In genomic region chr10:1297566-1298301, GRCh38 we compare ENCODE assay signal across 13 cellular contexts.
A peak's percentile ranks its signal among the peaks of the same experiment; 100 is the strongest.
DNase-seq lines count a peak whose midpoint lies in the region; ATAC-seq and TF ChIP-seq lines count a peak whose summit lies in the region.
"Had no signal": no experiment of that assay in that cellular context is flagged by ENCODE, and none has a peak within 500 bp of the region (broad histone marks: within the 10 kb centered on the region; RNA-seq: fewer than 3 reads in every experiment).

No MANE protein-coding gene starts in this region.

- no peak for ATAC-seq in gastrocnemius medialis

- TF ChIP-seq EP300 in tibial nerve (IDR thresholded peaks at IDR 0.05), result no peak

- TF ChIP-seq CTCF in gastrocnemius medialis (IDR thresholded peaks at IDR 0.05 in 4 of 5, conservative IDR thresholded peaks at IDR 0.05 in 1 of 5) (no peak), tibial nerve (IDR thresholded peaks at IDR 0.05) (no peak)

- intact Hi-C loops in gastrocnemius medialis (cut with DNase I; ENCODE audit: low total_unique reads), result no loop called here

- H3K36me3 ChIP-seq in gastrocnemius medialis, result no peaks in the 10 kb centered on the region
- H3K36me3 ChIP-seq in tibial nerve, result no peaks in the 10 kb centered on the region
- H3K36me3 ChIP-seq: SJCRH30 had no signal

- H3K4me3 ChIP-seq in gastrocnemius medialis (no peak overlapping the region), tibial nerve (no peak overlapping the region)
- H3K4me3 ChIP-seq: SJCRH30 had no signal

- in situ Hi-C loops in gastrocnemius medialis (cut with MboI; ENCODE audit: low sequenced_read_pairs in 4 of 4), result no loop called here

- H3K27ac ChIP-seq in gastrocnemius medialis (no peak overlapping the region), tibial nerve (peak overlapping the region in 1 of 4 donors; percentile 27)
- H3K27ac ChIP-seq: SJCRH30 had no signal

- TF ChIP-seq POLR2A in gastrocnemius medialis (IDR thresholded peaks at IDR 0.05) (no peak), tibial nerve (IDR thresholded peaks at IDR 0.05) (no peak)

- peak; percentile 34 for DNase-seq in NCI-H1694 treated with DMSO at 0.1 percent for 48 hours (lab: John Stamatoyannopoulos, UW)
- DNase-seq in NCI-H1694 (lab: John Stamatoyannopoulos, UW), result no peak
- DNase-seq in NAMALWA (ENCODE audit: low spot score), result peak; percentile 26
- DNase-seq in iPS DF 19.7 (ENCODE audit: low read depth, low spot score), result peak; percentile 25
- peak; percentile 22 for DNase-seq in stimulated activated CD8-positive, alpha-beta memory T cell treated with anti-CD3 and anti-CD28 coated beads, Interleukin-4, amount 100 ng/mL, for 48 hours
- no peak for DNase-seq in gastrocnemius medialis
- DNase-seq in tibial nerve (ENCODE audit: low spot score in 2 of 2), result no peak
- DNase-seq in NCI-H524 treated with DMSO at 0.1 percent for 48 hours (lab: John Stamatoyannopoulos, UW), result no peak
- DNase-seq: activated naive CD4-positive, alpha-beta T cell treated with anti-CD3 and anti-CD28 coated beads, Interleukin-2, amount 10 ng/mL, durations not matched to agents 7 days and 5 days; COR-L47; NCI-H2029 treated with DMSO at 0.1 percent for 48 hours; retina; SJCRH30 had no signal

- H3K4me1 ChIP-seq in gastrocnemius medialis (no peaks in the 10 kb centered on the region), tibial nerve (peaks cover 0 to 17% (median 0%) of the 10 kb centered on the region in 4 donors)
- H3K4me1 ChIP-seq: SJCRH30 had no signal

- 40 to 45% methylated on average over 14 of the region's 14 CpGs for WGBS in tibial nerve, 2 donors

- H3K27me3 ChIP-seq in gastrocnemius medialis (no peaks in the 10 kb centered on the region), tibial nerve (no peaks in the 10 kb centered on the region)
- H3K27me3 ChIP-seq: SJCRH30 had no signal

- H3K9me3 ChIP-seq in gastrocnemius medialis (no peaks in the 10 kb centered on the region), tibial nerve (no peaks in the 10 kb centered on the region)
- H3K9me3 ChIP-seq: SJCRH30 had no signal

Comparison
In these comparisons a context has a peak if more than half of its experiments do, and no peak if none do; other contexts are left out.
1. DNase-seq: peak in NCI-H1694 treated with DMSO at 0.1 percent for 48 hours (single experiment), NAMALWA (single experiment), iPS DF 19.7 (single experiment) and stimulated activated CD8-positive, alpha-beta memory T cell treated with anti-CD3 and anti-CD28 coated beads, Interleukin-4, amount 100 ng/mL, for 48 hours (single experiment); none in NCI-H1694 (single experiment), gastrocnemius medialis (0 of 2), tibial nerve (0 of 2) and NCI-H524 treated with DMSO at 0.1 percent for 48 hours (single experiment).